ENCODE assay signal across 14 cellular contexts in genomic region chr7:84247591-84247990, GRCh38. TPM values are rescaled to one million over a fixed set of nuclear protein-coding genes. Genes with fewer than 3 reads are reported as not detected.
DNase-seq lines count a peak whose midpoint lies in the region; ATAC-seq, FAIRE-seq and TF ChIP-seq lines count a peak whose summit lies in the region.
"Had no signal": no experiment of that assay in that cellular context is flagged by ENCODE, and none has a peak within 500 bp of the region (broad histone marks: within the 10 kb centered on the region; RNA-seq: fewer than 3 reads in every experiment).

No MANE protein-coding gene starts in this region.

- H3K23me2 ChIP-seq in H1 (ENCODE audit: low read depth, low read length) = no peaks in the 10 kb centered on the region

- H2BK20ac ChIP-seq in H1 (ENCODE audit: low read length) = no peak overlapping the region

- H3K4me2 ChIP-seq in H1 (ENCODE audit: insufficient read depth in 1 of 2, low read depth in 2 of 2, low read length in 2 of 2) = no peak overlapping the region

- FAIRE-seq in H1 (lab: Jason Lieb, UNC) = no peak
- FAIRE-seq: D721Med, GM12892 had no signal

- CTCF ChIA-PET in H1 (lab: Charles Lee; ENCODE audit: partially characterized antibody) = interaction anchor here (0.6 to 1.4 kb wide), 2 partner anchors 12 to 174 kb away, joined by 3 to 4 read pairs; no protein-coding TSS in a partner anchor

- no peak overlapping the region for H4K8ac ChIP-seq in H1 (ENCODE audit: extremely low read depth, insufficient read depth, low read length)

- H2BK12ac ChIP-seq in H1 (ENCODE audit: low read depth, low read length) = no peak overlapping the region

- peak; percentile 34 to 40; a peak in 3 of 4 replicates for TF ChIP-seq RAD21 in H1 (IDR thresholded peaks at IDR 0.05 in 1 of 2, conservative IDR thresholded peaks at IDR 0.05 in 1 of 2; ENCODE audit: low read depth in 2 of 2, low read length in 2 of 2)

- H3K9ac ChIP-seq in H1 (replicated peaks in 1 of 4; ENCODE audit: extremely low read depth in 1 of 4, low read depth in 3 of 4, low read length in 3 of 4) = no peak overlapping the region

- POLR2A ChIA-PET in H1 (lab: Charles Lee; ENCODE audit: partially characterized antibody) = no interaction called here

- H3K4ac ChIP-seq in H1 (replicated peaks; ENCODE audit: insufficient read length, low read depth, low read length) = no peak overlapping the region

- H3K14ac ChIP-seq in H1 (ENCODE audit: insufficient read length) = no peak overlapping the region

- H3K23ac ChIP-seq in H1 (ENCODE audit: insufficient read length) = no peak overlapping the region

- WGBS in H1 (ENCODE audit: extremely low coverage in 1 of 2, insufficient coverage in 1 of 2, insufficient read length in 1 of 2, insufficient replicate concordance in 2 of 2, low coverage in 1 of 2, low lambda C conversion rate in 2 of 2, missing lambda C conversion rate in 1 of 2), 2 experiments = 96% methylated on average over 1 of the region's 1 CpG; no CpG with 5 or more reads in 1 of the 2 experiments

- TF ChIP-seq CTCF in H1 (IDR thresholded peaks at IDR 0.05; ENCODE audit: control extremely low read depth in 1 of 3, insufficient read depth in 1 of 3, low read depth in 1 of 3, low read length in 3 of 3) = no peak
- no peak for TF ChIP-seq CTCF in upper lobe of right lung (IDR thresholded peaks at IDR 0.05)

- H3K27ac ChIP-seq in H1 (ENCODE audit: low read depth, low read length) = no peak overlapping the region
- no peak overlapping the region for H3K27ac ChIP-seq in upper lobe of right lung
- H3K27ac ChIP-seq: 22Rv1, dorsolateral prefrontal cortex, testis had no signal

- H3K18ac ChIP-seq in H1 (ENCODE audit: extremely low read depth, low read length) = no peak overlapping the region

- H2BK120ac ChIP-seq in H1 (replicated peaks; ENCODE audit: low read depth, low read length) = no peak overlapping the region

- no peak overlapping the region for H4K91ac ChIP-seq in H1 (replicated peaks; ENCODE audit: insufficient read length, low read length)

- peaks cover 0 to 9% (median 6%) of the 10 kb centered on the region in 4 experiments; a peak in 4 of 7 replicates for H3K4me1 ChIP-seq in H1 (replicated peaks in 1 of 4; ENCODE audit: control insufficient read depth in 3 of 4, insufficient read depth in 4 of 4, low read length in 3 of 4)
- peaks cover 8% of the 10 kb centered on the region for H3K4me1 ChIP-seq in upper lobe of right lung
- H3K4me1 ChIP-seq: testis had no signal

- DNase-seq in DMS 273 (lab: John Stamatoyannopoulos, UW; ENCODE audit: unreplicated experiment) = peak; percentile 45
- DNase-seq in DMS 273 treated with DMSO at 0.1 percent for 48 hours (lab: John Stamatoyannopoulos, UW) = no peak
- DNase-seq in NOMO-1 treated with DMSO at 0.1 percent for 48 hours (lab: John Stamatoyannopoulos, UW; ENCODE audit: unreplicated experiment) = peak; percentile 64
- DNase-seq in H1 (ENCODE audit: low read depth in 1 of 2, low spot score in 2 of 2) = no peak
- DNase-seq in upper lobe of right lung = no peak
- DNase-seq in posterior vena cava (ENCODE audit: low spot score) = no peak
- DNase-seq: dorsolateral prefrontal cortex, testis had no signal

- 0 out of 2 replicates have a peak overlapping the region, but pooled peaks have one; percentile 23 for H2BK15ac ChIP-seq in H1 (ENCODE audit: low read length)

- H4K20me1 ChIP-seq in H1 (replicated peaks in 1 of 2; ENCODE audit: control insufficient read depth in 1 of 2, insufficient read depth in 2 of 2, low read length in 2 of 2) = no peaks in the 10 kb centered on the region

- no peaks in the 10 kb centered on the region for H3K79me2 ChIP-seq in H1 (ENCODE audit: control insufficient read depth in 1 of 2, insufficient read depth in 2 of 2, low read length in 2 of 2)

- no peaks in the 10 kb centered on the region; a peak in 2 of 8 replicates for H3K36me3 ChIP-seq in H1 (ENCODE audit: control insufficient read depth in 2 of 4, insufficient read depth in 4 of 4, low read length in 3 of 4)
- H3K36me3 ChIP-seq in upper lobe of right lung = no peaks in the 10 kb centered on the region

- no peaks in the 10 kb centered on the region for H3K79me1 ChIP-seq in H1 (ENCODE audit: low read depth, low read length)

- H3K27me3 ChIP-seq in H1 (replicated peaks in 1 of 4; ENCODE audit: control insufficient read depth in 3 of 4, extremely low read depth in 1 of 4, insufficient read depth in 3 of 4, low read length in 3 of 4) (no peaks in the 10 kb centered on the region), upper lobe of right lung (no peaks in the 10 kb centered on the region)
- H3K27me3 ChIP-seq: dorsolateral prefrontal cortex, testis had no signal

- ATAC-seq in upper lobe of right lung (peak; percentile 56), HG03571 (IDR thresholded peaks at IDR 0.05; ENCODE audit: unreplicated experiment) (no peak), GM19324 (IDR thresholded peaks at IDR 0.05; ENCODE audit: low FRiP score, unreplicated experiment) (no peak)
- ATAC-seq: left lobe of liver had no signal

- H3K56ac ChIP-seq in H1 (replicated peaks; ENCODE audit: insufficient read length, low read depth, low read length) = no peak overlapping the region

- no peak overlapping the region for H2AK5ac ChIP-seq in H1 (ENCODE audit: low read depth, low read length)

- H4K5ac ChIP-seq in H1 (ENCODE audit: insufficient read length, low read depth, low read length) = no peak overlapping the region

- peaks cover 6 to 13% of the 10 kb centered on the region in 2 experiments for H3K9me3 ChIP-seq in H1 (ENCODE audit: insufficient read depth in 2 of 2, low read depth in 1 of 2, low read length in 1 of 2)
- H3K9me3 ChIP-seq in upper lobe of right lung = no peaks in the 10 kb centered on the region
- H3K9me3 ChIP-seq: testis had no signal

- intact Hi-C loops in upper lobe of right lung (cut with DNase I) = no loop called here
- intact Hi-C loops in posterior vena cava (cut with DNase I) = loop anchor here in 1 of 2 donors (10.0 kb wide), 1 partner anchor 1307 kb away; no protein-coding TSS in a partner anchor

- no peak for TF ChIP-seq POLR2A in H1 (IDR thresholded peaks at IDR 0.05; ENCODE audit: control extremely low read depth in 1 of 2, low read depth in 2 of 2, low read length in 2 of 2)

- H3K4me3 ChIP-seq in H1 (ENCODE audit: extremely low read depth in 1 of 4, insufficient read depth in 2 of 4, low read depth in 3 of 4, low read length in 4 of 4) (no peak overlapping the region), upper lobe of right lung (no peak overlapping the region)
- H3K4me3 ChIP-seq: dorsolateral prefrontal cortex, testis had no signal

- no peak overlapping the region for H2AFZ ChIP-seq in H1 (ENCODE audit: low read length)

- no peak overlapping the region for H2BK5ac ChIP-seq in H1 (ENCODE audit: low read depth, low read length)

- TF ChIP-seq EP300 in H1 (IDR thresholded peaks at IDR 0.05; ENCODE audit: borderline replicate concordance in 1 of 2, low read depth in 2 of 2, low read length in 2 of 2) = no peak

TF ChIP-seq in H1, 55 proteins besides CTCF, POLR2A, EP300 and RAD21:
- no peak for TF ChIP-seq ATF3 (IDR thresholded peaks at IDR 0.05; ENCODE audit: insufficient read depth, low read depth, low read length)
- TF ChIP-seq TBP (IDR thresholded peaks at IDR 0.05; ENCODE audit: low read depth, low read length) = no peak
- no peak for TF ChIP-seq SP4 (IDR thresholded peaks at IDR 0.05; ENCODE audit: low read length)
- no peak for TF ChIP-seq RFX5 (IDR thresholded peaks at IDR 0.05; ENCODE audit: borderline replicate concordance, low read depth, low read length)

RNA-seq across cellular contexts. Expression of gene SEMA3A, which starts 53.0 kb away (rescaled TPM):
- total RNA-seq in H1 (2021; fragmentation: NEBNext Ultra II Directional; extraction: Animal tissue kit (Norgen Biotek cat#: 25700)) = 42.3 and 45.9 TPM in 2 replicates
- polyA plus RNA-seq in H1 (2011; rRNA removed) = 4.9 and 8.1 TPM in 2 replicates
- polyA plus RNA-seq in H1 (2011; cell fraction: cytosol; rRNA removed) = 9.5 TPM
- polyA plus RNA-seq in H1 (2011; cell fraction: nucleus; rRNA removed) = 7.9 TPM
- 11.7 to 18.9 TPM (median 14.8 TPM) in 4 replicates for polyA plus RNA-seq in H1 (2012, experiment 1 of 2)
- polyA plus RNA-seq in H1 (2012, experiment 2 of 2) = 1.0 TPM
- 55.0 TPM for polyA plus RNA-seq in H1 (2013, experiment 1 of 2)
- 54.8 TPM for polyA plus RNA-seq in H1 (2013, experiment 2 of 2)
- 34.7 and 47.3 TPM in 2 replicates for polyA minus RNA-seq in H1 (2011; rRNA and poly(A)+ RNA removed)
- polyA minus RNA-seq in H1 (2011; cell fraction: cytosol; rRNA and poly(A)+ RNA removed) = 11.5 TPM
- polyA minus RNA-seq in H1 (2011; cell fraction: nucleus; rRNA and poly(A)+ RNA removed) = 48.0 TPM
- total RNA-seq in upper lobe of right lung (12.0 TPM), posterior vena cava (10 to 100 TPM; 10.9 to 19.4 TPM)

Comparison
In these comparisons a context has a peak if more than half of its experiments do, and no peak if none do; other contexts are left out.
1. DNase-seq: peak in DMS 273 (single experiment) and NOMO-1 treated with DMSO at 0.1 percent for 48 hours (single experiment); none in DMS 273 treated with DMSO at 0.1 percent for 48 hours (single experiment), H1 (0 of 2), upper lobe of right lung (single experiment) and posterior vena cava (single experiment).